Comparison of ENCODE assay signal across 8 cellular contexts in genomic region chr12:57803317-57803893, GRCh38. TPM values are rescaled to one million over a fixed set of nuclear protein-coding genes. Genes with fewer than 3 reads are reported as not detected.
A peak's percentile ranks its signal among the peaks of the same experiment; 100 is the strongest.
DNase-seq lines count a peak whose midpoint lies in the region; ATAC-seq and TF ChIP-seq lines count a peak whose summit lies in the region.

No MANE protein-coding gene starts in this region.

- in situ Hi-C loops in SK-MEL-5 (cut with HindIII; ENCODE audit: low pct_unique_long_range_greater_than_20kb, low sequenced_read_pairs): no loop called here

- H3K27ac ChIP-seq in left lung (no peak overlapping the region), testis (no peak overlapping the region)

- intact Hi-C loops in left lung (cut with DNase I): no loop called here
- intact Hi-C loops in testis (cut with DNase I; ENCODE audit: low total_unique reads): loop anchor here (10.0 kb wide), 1 partner anchor 101 kb away; no protein-coding TSS in a partner anchor

- H3K4me1 ChIP-seq in left lung: peaks cover 0 to 4% of the 10 kb centered on the region in 2 donors
- no peaks in the 10 kb centered on the region for H3K4me1 ChIP-seq in testis

- H3K27me3 ChIP-seq in left lung: no peaks in the 10 kb centered on the region
- no peaks in the 10 kb centered on the region for H3K27me3 ChIP-seq in testis

- H3K4me3 ChIP-seq in cardiac fibroblast (replicated peaks in 1 of 2; ENCODE audit: low read depth in 2 of 2, low read length in 2 of 2): no peak overlapping the region
- H3K4me3 ChIP-seq in left lung: no peak overlapping the region
- no peak overlapping the region for H3K4me3 ChIP-seq in testis

- H3K36me3 ChIP-seq in left lung (peaks cover 3 to 93% of the 10 kb centered on the region in 2 donors), testis (ENCODE audit: low read depth, missing control alignments) (no peaks in the 10 kb centered on the region)

- peak; percentile 89 for TF ChIP-seq CTCF in cardiac fibroblast (IDR thresholded peaks at IDR 0.05; ENCODE audit: low read depth, low read length)
- peak; percentile 57 to 65 for TF ChIP-seq CTCF in left lung (IDR thresholded peaks at IDR 0.05)
- peak; percentile 55 to 76 (median 66) for TF ChIP-seq CTCF in testis (IDR thresholded peaks at IDR 0.05)

- DNase-seq in DMS153 (lab: John Stamatoyannopoulos, UW): peak; percentile 24
- DNase-seq in HT-29 (ENCODE audit: low spot score): peak; percentile 65
- DNase-seq in SK-MEL-5 (ENCODE audit: low read depth, low spot score): peak; percentile 73
- DNase-seq in cardiac fibroblast (ENCODE audit: low read depth in 2 of 2): peak; percentile 63
- no peak for DNase-seq in left lung
- peak; percentile 69 for DNase-seq in testis

- WGBS in testis, 2 donors: 48 to 60% methylated on average over 9 of the region's 9 CpGs

- TF ChIP-seq POLR2A in testis (IDR thresholded peaks at IDR 0.05): no peak

- no peaks in the 10 kb centered on the region for H3K9me3 ChIP-seq in left lung
- H3K9me3 ChIP-seq in testis: no peaks in the 10 kb centered on the region

- ATAC-seq in left lung: peak; percentile 79
- no peak for ATAC-seq in GM19035 (IDR thresholded peaks at IDR 0.05; ENCODE audit: unreplicated experiment)
- no peak for ATAC-seq in HG02981 (IDR thresholded peaks at IDR 0.05; ENCODE audit: unreplicated experiment)

RNA-seq across cellular contexts. Expression of gene AVIL, which starts 15.1 kb away (rescaled TPM):
- total RNA-seq in HT-29 (2014; rRNA removed; shearing (Covaris generic)): 0.73 and 1.5 TPM in 2 replicates
- 0.75 and 0.77 TPM in 2 replicates for total RNA-seq in SK-MEL-5 (2014; rRNA removed; shearing (Covaris generic))
- polyA plus RNA-seq in SK-MEL-5 (2015; cell fraction: cytosol; rRNA removed): 0.05 and 0.14 TPM in 2 replicates
- 6.0 and 9.3 TPM in 2 replicates for polyA plus RNA-seq in SK-MEL-5 (2015; cell fraction: nucleus; rRNA removed)
- total RNA-seq in left lung (10 to 100 TPM; 10.5 to 12.8 TPM), testis (1 to 10 TPM; 3.1 to 4.4 TPM)
- 6.0 TPM for polyA plus RNA-seq in testis (ENCODE audit: insufficient read depth, low read depth, low replicate concordance)

RNA-seq across cellular contexts. Expression of gene TSFM, which starts 20.8 kb away (rescaled TPM):
- 60.6 and 63.6 TPM in 2 replicates for total RNA-seq in HT-29 (2014; rRNA removed; shearing (Covaris generic))
- total RNA-seq in SK-MEL-5 (2014; rRNA removed; shearing (Covaris generic)): 77.3 and 80.2 TPM in 2 replicates
- 47.8 and 51.9 TPM in 2 replicates for polyA plus RNA-seq in SK-MEL-5 (2015; cell fraction: cytosol; rRNA removed)
- 16.9 and 26.7 TPM in 2 replicates for polyA plus RNA-seq in SK-MEL-5 (2015; cell fraction: nucleus; rRNA removed)
- total RNA-seq in left lung (10 to 100 TPM; 25.6 to 26.2 TPM), testis (10 to 100 TPM; 26.9 to 30.0 TPM)
- polyA plus RNA-seq in testis (ENCODE audit: insufficient read depth, low read depth, low replicate concordance): 51.2 TPM

RNA-seq across cellular contexts. Expression of gene EEF1AKMT3, which starts 31.0 kb away (rescaled TPM):
- 1.1 and 6.9 TPM in 2 replicates for total RNA-seq in HT-29 (2014; rRNA removed; shearing (Covaris generic))
- 4.0 and 6.3 TPM in 2 replicates for total RNA-seq in SK-MEL-5 (2014; rRNA removed; shearing (Covaris generic))
- polyA plus RNA-seq in SK-MEL-5 (2015; cell fraction: cytosol; rRNA removed): 8.2 and 13.2 TPM in 2 replicates
- polyA plus RNA-seq in SK-MEL-5 (2015; cell fraction: nucleus; rRNA removed): 13.8 and 15.9 TPM in 2 replicates
- total RNA-seq in left lung (1 to 10 TPM; 6.2 to 6.3 TPM), testis (1 to 10 TPM; 8.4 to 8.7 TPM)
- 5.5 TPM for polyA plus RNA-seq in testis (ENCODE audit: insufficient read depth, low read depth, low replicate concordance)

RNA-seq across cellular contexts. Expression of gene METTL1, which starts 31.5 kb away (rescaled TPM):
- total RNA-seq in HT-29 (2014; rRNA removed; shearing (Covaris generic)): 25.7 and 34.0 TPM in 2 replicates
- 9.7 and 13.4 TPM in 2 replicates for total RNA-seq in SK-MEL-5 (2014; rRNA removed; shearing (Covaris generic))
- 20.7 and 26.5 TPM in 2 replicates for polyA plus RNA-seq in SK-MEL-5 (2015; cell fraction: cytosol; rRNA removed)
- polyA plus RNA-seq in SK-MEL-5 (2015; cell fraction: nucleus; rRNA removed): 64.2 and 67.4 TPM in 2 replicates
- 10 to 100 TPM; 17.3 to 39.2 TPM for total RNA-seq in left lung
- total RNA-seq in testis: 10 to 100 TPM; 16.7 to 22.8 TPM
- 28.8 TPM for polyA plus RNA-seq in testis (ENCODE audit: insufficient read depth, low read depth, low replicate concordance)

RNA-seq across cellular contexts. Expression of gene CYP27B1, which starts 36.5 kb away (rescaled TPM):
- total RNA-seq in HT-29 (2014; rRNA removed; shearing (Covaris generic)): 7.0 and 11.0 TPM in 2 replicates
- 0.69 and 3.1 TPM in 2 replicates for total RNA-seq in SK-MEL-5 (2014; rRNA removed; shearing (Covaris generic))
- 1.0 and 1.6 TPM in 2 replicates for polyA plus RNA-seq in SK-MEL-5 (2015; cell fraction: cytosol; rRNA removed)
- polyA plus RNA-seq in SK-MEL-5 (2015; cell fraction: nucleus; rRNA removed): 46.1 TPM in 2 replicates
- 1 to 10 TPM; 1.5 to 4.7 TPM for total RNA-seq in left lung
- 10 to 100 TPM in 1 of 2 donors, 1 to 10 TPM in 1; 3.9 to 30.2 TPM for total RNA-seq in testis
- 2.2 TPM for polyA plus RNA-seq in testis (ENCODE audit: insufficient read depth, low read depth, low replicate concordance)

Comparison
In these comparisons a context has a peak if more than half of its experiments do, and no peak if none do; other contexts are left out.
1. DNase-seq: peak in DMS153 (single experiment), HT-29 (single experiment), SK-MEL-5 (single experiment), cardiac fibroblast (2 of 2) and testis (single experiment); none in left lung (0 of 2).
2. Peak in every context shown above with its lines, with median percentiles within 50 percentile points of each other: CTCF ChIP-seq.